In the genomic region with DNA sequence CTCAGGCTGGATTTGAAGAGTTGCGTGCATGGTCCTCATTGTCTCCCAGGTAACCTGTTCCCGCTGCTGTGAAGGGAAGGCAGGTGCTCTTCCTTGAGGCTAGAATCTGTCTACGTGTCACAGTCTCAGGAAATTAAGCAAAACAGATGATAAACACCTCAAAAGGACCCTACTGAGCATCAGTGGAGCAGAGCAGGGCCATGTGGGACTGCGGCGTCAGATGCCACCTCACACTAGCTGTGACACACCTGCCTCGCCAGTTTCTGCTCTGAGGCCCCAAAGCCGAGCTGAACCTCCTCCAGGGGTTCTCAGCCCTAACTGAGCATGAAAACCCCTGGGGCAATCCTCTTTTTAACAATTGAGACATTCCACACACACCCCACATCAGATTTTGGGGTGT, we compare ENCODE assay signal across 27 cellular contexts. TPM values are rescaled to one million over a fixed set of nuclear protein-coding genes. Genes with fewer than 3 reads are reported as not detected.
"Had no signal": no experiment of that assay in that cellular context is flagged by ENCODE, and none has a peak within 500 bp of the region (broad histone marks: within the 10 kb centered on the region; RNA-seq: fewer than 3 reads in every experiment).

No MANE protein-coding gene starts in this region.

- H3K27me3 ChIP-seq: SJSA1 had no signal

- H3K27ac ChIP-seq: HL-60, KMS-11, SJSA1, SK-N-MC had no signal

- DNase-seq: Kasumi-1, MM.1S, MV-4-11, NCI-H1048, NCI-H1105, NCI-H1436, NCI-H1694 treated with DMSO at 0.1 percent for 48 hours, NCI-H1930, NCI-H2081, NCI-H2107, NCI-H2171, NCI-H226, NCI-H446, NCI-H510A, NCI-H524 treated with DMSO at 0.1 percent for 48 hours, NCI-H69, NCI-H774, Right ventricle myocardium superior, RPMI8226, SIG-M5 had no signal

- H3K36me3 ChIP-seq: SJSA1 had no signal

- H3K9me3 Mint-ChIP-seq: IgD-negative memory B cell had no signal

- H3K27me3 Mint-ChIP-seq: IgD-negative memory B cell had no signal

- ATAC-seq: K562 had no signal

- H3K4me3 ChIP-seq: K562, SJSA1, SK-N-MC had no signal

- H3K9me3 ChIP-seq: SJSA1 had no signal

- H3K4me2 ChIP-seq: KMS-11 had no signal

- H3K27ac Mint-ChIP-seq: IgD-negative memory B cell had no signal

- H3K4me1 ChIP-seq: SJSA1 had no signal

RNA-seq across cellular contexts. Expression of gene ZAP70, which starts 41.9 kb away (rescaled TPM):
- total RNA-seq: M059J, SJSA1 had no signal
